ENCODE assay signal across 22 cellular contexts in genomic region chr16:16133943-16134604, GRCh38.
DNase-seq lines count a peak whose midpoint lies in the region; ATAC-seq, FAIRE-seq and TF ChIP-seq lines count a peak whose summit lies in the region.
"Had no signal": no experiment of that assay in that cellular context is flagged by ENCODE, and none has a peak within 500 bp of the region (broad histone marks: within the 10 kb centered on the region; RNA-seq: fewer than 3 reads in every experiment).

No MANE protein-coding gene starts in this region.

- peaks cover 9 to 17% of the 10 kb centered on the region in 2 donors for H3K36me3 ChIP-seq in kidney (ENCODE audit: control insufficient read depth in 1 of 2, insufficient read depth in 2 of 2, low read length in 2 of 2)
- H3K36me3 ChIP-seq in effector memory CD4-positive, alpha-beta T cell (ENCODE audit: control insufficient read depth, insufficient read depth, low read length) = peaks cover 83% of the 10 kb centered on the region

- H3K36me3 Mint-ChIP-seq in activated naive CD8-positive, alpha-beta T cell treated with anti-CD3 and anti-CD28 coated beads, Interleukin-2, amount 10 ng/mL, durations not matched to agents 7 days and 5 days = peaks cover 15% of the 10 kb centered on the region
- H3K36me3 Mint-ChIP-seq in activated naive CD8-positive, alpha-beta T cell treated with anti-CD3 and anti-CD28 coated beads for 36 hours = peaks cover 22% of the 10 kb centered on the region
- peaks cover 97% of the 10 kb centered on the region for H3K36me3 Mint-ChIP-seq in activated T-helper 17 cell treated with anti-CD3 and anti-CD28 coated beads, Interleukin-2, amount 50 U/mL, for 72 hours (ENCODE audit: low read depth)
- H3K36me3 Mint-ChIP-seq in stimulated activated naive B cell treated with anti-CD40 and anti-IgM and Interleukin-4, amounts not matched to agents 10 μg/mL and 1 μg/mL and 100 μg/mL, for 72 hours = peaks cover 54 to 64% of the 10 kb centered on the region in 2 donors
- H3K36me3 Mint-ChIP-seq in effector memory CD8-positive, alpha-beta T cell (ENCODE audit: insufficient read depth) = peaks cover 91% of the 10 kb centered on the region

- H3K27me3 Mint-ChIP-seq in activated naive CD8-positive, alpha-beta T cell treated with anti-CD3 and anti-CD28 coated beads, Interleukin-2, amount 10 ng/mL, durations not matched to agents 7 days and 5 days = no peaks in the 10 kb centered on the region
- no peaks in the 10 kb centered on the region for H3K27me3 Mint-ChIP-seq in activated naive CD8-positive, alpha-beta T cell treated with anti-CD3 and anti-CD28 coated beads for 36 hours
- H3K27me3 Mint-ChIP-seq in activated T-helper 17 cell treated with anti-CD3 and anti-CD28 coated beads, Interleukin-2, amount 50 U/mL, for 72 hours = no peaks in the 10 kb centered on the region
- no peaks in the 10 kb centered on the region for H3K27me3 Mint-ChIP-seq in stimulated activated naive B cell treated with anti-CD40 and anti-IgM and Interleukin-4, amounts not matched to agents 10 μg/mL and 1 μg/mL and 100 μg/mL, for 72 hours
- H3K27me3 Mint-ChIP-seq in effector memory CD8-positive, alpha-beta T cell = no peaks in the 10 kb centered on the region
- H3K27me3 Mint-ChIP-seq: CD4-positive, CD25-positive, alpha-beta regulatory T cell had no signal

- POLR2A ChIA-PET in activated naive CD8-positive, alpha-beta T cell treated with anti-CD3 and anti-CD28 coated beads, Interleukin-2, amount 10 ng/mL, durations not matched to agents 7 days and 5 days (lab: Charles Lee) = no interaction called here

- H3K9me3 ChIP-seq in kidney (ENCODE audit: control insufficient read depth in 1 of 2, low read length in 2 of 2) = no peaks in the 10 kb centered on the region
- H3K9me3 ChIP-seq in effector memory CD4-positive, alpha-beta T cell (ENCODE audit: control insufficient read depth, low read length) = no peaks in the 10 kb centered on the region

- no peak for TF ChIP-seq CTCF in kidney (IDR thresholded peaks at IDR 0.05; ENCODE audit: borderline replicate concordance, extremely low read depth, insufficient read depth)

- H3K9me3 Mint-ChIP-seq in activated naive CD8-positive, alpha-beta T cell treated with anti-CD3 and anti-CD28 coated beads, Interleukin-2, amount 10 ng/mL, durations not matched to agents 7 days and 5 days = no peaks in the 10 kb centered on the region
- no peaks in the 10 kb centered on the region for H3K9me3 Mint-ChIP-seq in activated naive CD8-positive, alpha-beta T cell treated with anti-CD3 and anti-CD28 coated beads for 36 hours
- no peaks in the 10 kb centered on the region for H3K9me3 Mint-ChIP-seq in activated T-helper 17 cell treated with anti-CD3 and anti-CD28 coated beads, Interleukin-2, amount 50 U/mL, for 72 hours
- no peaks in the 10 kb centered on the region for H3K9me3 Mint-ChIP-seq in stimulated activated naive B cell treated with anti-CD40 and anti-IgM and Interleukin-4, amounts not matched to agents 10 μg/mL and 1 μg/mL and 100 μg/mL, for 72 hours
- no peaks in the 10 kb centered on the region for H3K9me3 Mint-ChIP-seq in effector memory CD8-positive, alpha-beta T cell
- H3K9me3 Mint-ChIP-seq: CD4-positive, CD25-positive, alpha-beta regulatory T cell had no signal

- no peak overlapping the region for H3K4me3 Mint-ChIP-seq in activated naive CD8-positive, alpha-beta T cell treated with anti-CD3 and anti-CD28 coated beads, Interleukin-2, amount 10 ng/mL, durations not matched to agents 7 days and 5 days
- H3K4me3 Mint-ChIP-seq in activated naive CD8-positive, alpha-beta T cell treated with anti-CD3 and anti-CD28 coated beads for 36 hours = no peak overlapping the region
- H3K4me3 Mint-ChIP-seq in activated T-helper 17 cell treated with anti-CD3 and anti-CD28 coated beads, Interleukin-2, amount 50 U/mL, for 72 hours = no peak overlapping the region
- H3K4me3 Mint-ChIP-seq in stimulated activated naive B cell treated with anti-CD40 and anti-IgM and Interleukin-4, amounts not matched to agents 10 μg/mL and 1 μg/mL and 100 μg/mL, for 72 hours = no peak overlapping the region
- no peak overlapping the region for H3K4me3 Mint-ChIP-seq in effector memory CD8-positive, alpha-beta T cell
- H3K4me3 Mint-ChIP-seq: CD4-positive, CD25-positive, alpha-beta regulatory T cell had no signal

- no peak overlapping the region for H3K27ac ChIP-seq in kidney (ENCODE audit: low read depth in 2 of 2, low read length in 2 of 2)
- no peak overlapping the region for H3K27ac ChIP-seq in effector memory CD4-positive, alpha-beta T cell (ENCODE audit: insufficient read depth, low read length, poor library complexity, severe bottlenecking)
- H3K27ac ChIP-seq: GM23248, HL-60, KMS-11, PC-9 had no signal

- no peak for DNase-seq in activated naive CD8-positive, alpha-beta T cell treated with anti-CD3 and anti-CD28 coated beads, Interleukin-2, amount 10 ng/mL, durations not matched to agents 7 days and 5 days
- no peak for DNase-seq in activated naive CD8-positive, alpha-beta T cell treated with anti-CD3 and anti-CD28 coated beads for 36 hours
- peak; percentile 47 for DNase-seq in kidney
- no peak for DNase-seq in stimulated activated naive B cell treated with anti-CD40 and anti-IgM and Interleukin-4, amounts not matched to agents 10 μg/mL and 1 μg/mL and 100 μg/mL, for 72 hours
- DNase-seq in effector memory CD8-positive, alpha-beta T cell = no peak
- DNase-seq in effector memory CD4-positive, alpha-beta T cell = no peak
- DNase-seq: AML-193; CD4-positive, CD25-positive, alpha-beta regulatory T cell; DND-41; GDM1; GM23248; NCI-H1092; NCI-H1694 treated with DMSO at 0.1 percent for 48 hours; NCI-H446 treated with DMSO at 0.1 percent for 48 hours; NCI-H748 treated with DMSO at 0.1 percent for 48 hours; PC-9 had no signal

- intact Hi-C loops in kidney (cut with DNase I) = no loop called here

- FAIRE-seq in kidney (lab: Jason Lieb, UNC) = no peak
- FAIRE-seq: D721Med, GM12892 had no signal

- H3K4me1 Mint-ChIP-seq in activated naive CD8-positive, alpha-beta T cell treated with anti-CD3 and anti-CD28 coated beads, Interleukin-2, amount 10 ng/mL, durations not matched to agents 7 days and 5 days = no peaks in the 10 kb centered on the region
- H3K4me1 Mint-ChIP-seq in activated naive CD8-positive, alpha-beta T cell treated with anti-CD3 and anti-CD28 coated beads for 36 hours = no peaks in the 10 kb centered on the region
- H3K4me1 Mint-ChIP-seq in activated T-helper 17 cell treated with anti-CD3 and anti-CD28 coated beads, Interleukin-2, amount 50 U/mL, for 72 hours = no peaks in the 10 kb centered on the region
- H3K4me1 Mint-ChIP-seq in stimulated activated naive B cell treated with anti-CD40 and anti-IgM and Interleukin-4, amounts not matched to agents 10 μg/mL and 1 μg/mL and 100 μg/mL, for 72 hours = no peaks in the 10 kb centered on the region
- H3K4me1 Mint-ChIP-seq in effector memory CD8-positive, alpha-beta T cell (ENCODE audit: low read depth in 2 of 2) = no peaks in the 10 kb centered on the region

- peak overlapping the region; percentile 46 for H3K27ac Mint-ChIP-seq in activated naive CD8-positive, alpha-beta T cell treated with anti-CD3 and anti-CD28 coated beads, Interleukin-2, amount 10 ng/mL, durations not matched to agents 7 days and 5 days
- H3K27ac Mint-ChIP-seq in activated naive CD8-positive, alpha-beta T cell treated with anti-CD3 and anti-CD28 coated beads for 36 hours = no peak overlapping the region
- H3K27ac Mint-ChIP-seq in activated T-helper 17 cell treated with anti-CD3 and anti-CD28 coated beads, Interleukin-2, amount 50 U/mL, for 72 hours = peak overlapping the region; percentile 36
- peak overlapping the region; percentile 47 for H3K27ac Mint-ChIP-seq in stimulated activated naive B cell treated with anti-CD40 and anti-IgM and Interleukin-4, amounts not matched to agents 10 μg/mL and 1 μg/mL and 100 μg/mL, for 72 hours
- no peak overlapping the region for H3K27ac Mint-ChIP-seq in effector memory CD8-positive, alpha-beta T cell

- H3K4me1 ChIP-seq in kidney (ENCODE audit: control insufficient read depth in 1 of 2, insufficient read depth in 1 of 2, low read depth in 1 of 2, low read length in 2 of 2) = no peaks in the 10 kb centered on the region
- no peaks in the 10 kb centered on the region for H3K4me1 ChIP-seq in effector memory CD4-positive, alpha-beta T cell (ENCODE audit: control insufficient read depth, insufficient read depth, low read length, poor library complexity, severe bottlenecking)

- no peak overlapping the region for H3K4me3 ChIP-seq in kidney (ENCODE audit: low read length in 2 of 2)
- no peak overlapping the region for H3K4me3 ChIP-seq in effector memory CD4-positive, alpha-beta T cell (ENCODE audit: insufficient read depth, low read depth, low read length, poor library complexity, severe bottlenecking)
- H3K4me3 ChIP-seq: GM23248, PC-9 had no signal

- no peak for ATAC-seq in activated naive CD8-positive, alpha-beta T cell treated with anti-CD3 and anti-CD28 coated beads, Interleukin-2, amount 10 ng/mL, durations not matched to agents 7 days and 5 days (ENCODE audit: low read depth)
- ATAC-seq in activated T-helper 17 cell treated with anti-CD3 and anti-CD28 coated beads, Interleukin-2, amount 50 U/mL, for 72 hours (replicated peaks) = no peak
- ATAC-seq in stimulated activated naive B cell treated with anti-CD40 and anti-IgM and Interleukin-4, amounts not matched to agents 10 μg/mL and 1 μg/mL and 100 μg/mL, for 72 hours (replicated peaks) = no peak
- ATAC-seq in HG03159 (IDR thresholded peaks at IDR 0.05; ENCODE audit: unreplicated experiment) = no peak
- no peak for ATAC-seq in effector memory CD8-positive, alpha-beta T cell (replicated peaks)

- H3K27me3 ChIP-seq in effector memory CD4-positive, alpha-beta T cell (replicated peaks; ENCODE audit: control insufficient read depth, insufficient read depth, low read length, poor library complexity, severe bottlenecking) = no peaks in the 10 kb centered on the region

- H3K9ac ChIP-seq in kidney (ENCODE audit: low read length in 2 of 2) = no peak overlapping the region
- H3K9ac ChIP-seq: GM23248, KMS-11 had no signal

Comparison
In these comparisons a context has a peak if more than half of its experiments do, and no peak if none do; other contexts are left out.
1. H3K27ac Mint-ChIP-seq: peak in activated naive CD8-positive, alpha-beta T cell treated with anti-CD3 and anti-CD28 coated beads, Interleukin-2, amount 10 ng/mL, durations not matched to agents 7 days and 5 days (single experiment), activated T-helper 17 cell treated with anti-CD3 and anti-CD28 coated beads, Interleukin-2, amount 50 U/mL, for 72 hours (single experiment) and stimulated activated naive B cell treated with anti-CD40 and anti-IgM and Interleukin-4, amounts not matched to agents 10 μg/mL and 1 μg/mL and 100 μg/mL, for 72 hours (single experiment); none in activated naive CD8-positive, alpha-beta T cell treated with anti-CD3 and anti-CD28 coated beads for 36 hours (single experiment) and effector memory CD8-positive, alpha-beta T cell (0 of 2).